ENCODE assay signal across 21 cellular contexts in the genomic region with DNA sequence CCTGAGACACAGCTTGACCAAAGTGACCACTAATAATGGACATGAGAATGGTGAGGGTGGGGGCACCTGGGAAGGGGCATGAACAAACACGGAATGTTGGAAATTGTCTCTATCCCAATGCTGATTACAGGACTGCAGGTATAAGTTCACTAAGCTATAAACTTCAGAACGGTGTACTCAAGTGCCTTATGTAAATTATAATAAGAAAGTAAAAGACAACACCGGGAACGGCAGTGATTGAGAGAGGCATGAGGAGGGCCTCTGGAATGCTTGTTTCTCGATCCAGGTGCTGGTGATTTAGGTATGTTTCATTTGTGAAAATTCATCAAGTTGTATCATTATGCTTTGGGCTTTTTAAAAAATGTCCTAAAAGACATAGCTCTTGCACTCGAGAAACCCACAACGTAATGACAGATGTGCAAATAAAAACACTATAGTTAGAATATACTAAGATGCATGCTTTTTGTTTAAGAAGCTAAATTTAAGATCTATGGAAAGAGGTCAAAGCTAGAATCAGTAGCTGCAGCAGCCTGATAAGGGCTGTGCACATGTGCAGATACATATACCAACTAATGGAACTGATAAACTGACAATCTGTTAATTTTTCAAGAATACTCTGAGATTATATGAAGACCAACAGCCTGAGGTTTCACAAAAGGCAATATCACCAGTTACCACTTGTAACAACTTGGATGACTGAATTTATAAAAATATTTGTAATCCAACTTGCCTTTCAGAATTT.
"Had no signal": no experiment of that assay in that cellular context is flagged by ENCODE, and none has a peak within 500 bp of the region (broad histone marks: within the 10 kb centered on the region; RNA-seq: fewer than 3 reads in every experiment).

No MANE protein-coding gene starts in this region.

- H3K4me3 ChIP-seq: esophagus squamous epithelium, gastroesophageal sphincter, right atrium auricular region, sigmoid colon, skin epidermis, stomach, thoracic aorta, uterus had no signal

- H3K36me3 ChIP-seq: right atrium auricular region, uterus had no signal

- ATAC-seq: gastroesophageal sphincter; left cardiac atrium; naive thymus-derived CD8-positive, alpha-beta T cell had no signal

- FAIRE-seq: kidney had no signal

- H3K27me3 ChIP-seq: esophagus squamous epithelium, gastroesophageal sphincter, neutrophil, right atrium auricular region, sigmoid colon, stomach, uterus had no signal

- H3K9me3 ChIP-seq: esophagus squamous epithelium, gastroesophageal sphincter, neutrophil, right atrium auricular region, sigmoid colon, stomach, thoracic aorta, uterus had no signal

- DNase-seq: cortex of kidney; effector memory CD4-positive, alpha-beta T cell; esophagus squamous epithelium; foreskin fibroblast; glutamatergic neuron; immature natural killer cell; kidney; left cardiac atrium; mammary epithelial cell; naive thymus-derived CD8-positive, alpha-beta T cell; sigmoid colon; stimulated activated naive CD4-positive, alpha-beta T cell; stomach; substantia nigra; uterus had no signal

- H3K4me1 ChIP-seq: uterus had no signal

- H3K27ac ChIP-seq: epithelial cell of prostate, gastroesophageal sphincter, neutrophil, right atrium auricular region, sigmoid colon, skin epidermis, stomach, thoracic aorta, uterus had no signal
